In the genomic region with DNA sequence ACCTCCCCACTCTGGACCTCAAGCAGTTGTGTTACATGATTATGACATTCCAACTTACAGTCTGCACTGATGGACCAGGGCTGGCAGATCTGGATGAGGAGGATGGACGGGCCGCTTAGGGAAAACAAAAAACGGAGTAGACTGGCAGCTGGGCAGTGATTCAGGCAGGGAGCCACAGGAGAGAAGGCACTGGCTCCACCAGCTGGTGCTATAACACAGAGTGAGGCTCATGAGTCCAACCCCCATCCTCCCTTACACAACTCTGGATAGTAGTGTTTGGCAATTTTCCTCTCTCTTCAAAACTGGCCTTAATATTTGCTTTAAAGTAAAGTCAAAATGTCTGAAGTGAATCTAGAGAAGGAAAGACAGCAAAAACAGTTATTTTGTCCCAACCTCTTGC, we compare ENCODE assay signal across 13 cellular contexts. TPM values are rescaled to one million over a fixed set of nuclear protein-coding genes. Genes with fewer than 3 reads are reported as not detected.
A peak's percentile ranks its signal among the peaks of the same experiment; 100 is the strongest.
DNase-seq lines count a peak whose midpoint lies in the region; TF ChIP-seq lines count a peak whose summit lies in the region.
"Had no signal": no experiment of that assay in that cellular context is flagged by ENCODE, and none has a peak within 500 bp of the region (broad histone marks: within the 10 kb centered on the region; RNA-seq: fewer than 3 reads in every experiment).

No MANE protein-coding gene starts in this region.

- DNase-seq in SKM-1 (lab: John Stamatoyannopoulos, UW; ENCODE audit: unreplicated experiment) = peak; percentile 1
- no peak for DNase-seq in SKM-1 treated with dmso at 0.1 percent for 144 hours (lab: John Stamatoyannopoulos, UW; ENCODE audit: unreplicated experiment)
- peak; percentile 59 for DNase-seq in choroid plexus epithelial cell (ENCODE audit: low read depth)
- peak; percentile 41 for DNase-seq in testis
- DNase-seq in tibial nerve (ENCODE audit: low spot score in 2 of 2) = no peak
- no peak for DNase-seq in cortex of kidney (lab: John Stamatoyannopoulos, UW)
- DNase-seq in activated T-cell treated with anti-CD3 and anti-CD28 coated beads, Interleukin-2, amount 50 U/mL, for 48 hours = no peak
- DNase-seq: activated naive CD4-positive, alpha-beta T cell treated with anti-CD3 and anti-CD28 coated beads for 36 hours; foreskin melanocyte; RPMI8226 had no signal

- H3K27me3 ChIP-seq in liver (ENCODE audit: control insufficient read depth in 4 of 4, insufficient read depth in 4 of 4, low read length in 3 of 4) = no peaks in the 10 kb centered on the region
- H3K27me3 ChIP-seq in testis = no peaks in the 10 kb centered on the region
- no peaks in the 10 kb centered on the region for H3K27me3 ChIP-seq in tibial nerve
- H3K27me3 ChIP-seq: vagina had no signal

- no peak overlapping the region for H3K9ac ChIP-seq in liver (ENCODE audit: low read depth in 1 of 2, low read length in 2 of 2)

- H3K27ac ChIP-seq in liver (ENCODE audit: low read depth in 1 of 2, low read length in 2 of 2) (peak overlapping the region in 1 of 2 donors; percentile 31), testis (no peak overlapping the region), tibial nerve (no peak overlapping the region)
- H3K27ac ChIP-seq: neutrophil, vagina had no signal

- peak; percentile 91 to 94 for TF ChIP-seq RAD21 in liver (IDR thresholded peaks at IDR 0.05)

- H3K4me1 ChIP-seq in liver (ENCODE audit: control insufficient read depth in 4 of 4, insufficient read depth in 4 of 4, low read length in 3 of 4) (peaks cover 5 to 52% (median 45%) of the 10 kb centered on the region in 4 donors), testis (peaks cover 17% of the 10 kb centered on the region), tibial nerve (peaks cover 0 to 54% (median 17%) of the 10 kb centered on the region in 4 donors)
- H3K4me1 ChIP-seq: vagina had no signal

- 30% methylated on average over 3 of the region's 3 CpGs for WGBS in liver
- 84 to 96% methylated on average over 3 of the region's 3 CpGs for WGBS in testis, 2 donors
- 87 to 89% methylated on average over 3 of the region's 3 CpGs for whole genome bisulfite sequencing in tibial nerve, 2 donors

- TF ChIP-seq CTCF in choroid plexus epithelial cell (conservative IDR thresholded peaks at IDR 0.05; ENCODE audit: low read depth, low read length) = peak; percentile 41
- peak; percentile 65 for TF ChIP-seq CTCF in liver (IDR thresholded peaks at IDR 0.05; ENCODE audit: low read depth, low read length, missing input control)
- no peak for TF ChIP-seq CTCF in testis (IDR thresholded peaks at IDR 0.05)
- TF ChIP-seq CTCF in tibial nerve (IDR thresholded peaks at IDR 0.05) = no peak

- intact Hi-C loops in testis (cut with DNase I; ENCODE audit: low total_unique reads) = no loop called here

- H3K9me3 ChIP-seq in liver (ENCODE audit: control insufficient read depth in 4 of 4, low read length in 3 of 4) = no peaks in the 10 kb centered on the region
- H3K9me3 ChIP-seq in testis = no peaks in the 10 kb centered on the region
- H3K9me3 ChIP-seq in tibial nerve = no peaks in the 10 kb centered on the region
- H3K9me3 ChIP-seq: neutrophil, vagina had no signal

- TF ChIP-seq POLR2A in testis (IDR thresholded peaks at IDR 0.05) (no peak), tibial nerve (IDR thresholded peaks at IDR 0.05) (no peak)

- peak in 1 of 2 donors; percentile 10 for TF ChIP-seq EP300 in tibial nerve (IDR thresholded peaks at IDR 0.05)

- H3K4me3 ChIP-seq in choroid plexus epithelial cell (ENCODE audit: low read depth, low read length) (no peak overlapping the region), liver (ENCODE audit: low read depth in 1 of 3, low read length in 3 of 3) (no peak overlapping the region), testis (no peak overlapping the region), tibial nerve (no peak overlapping the region)
- H3K4me3 ChIP-seq: vagina had no signal

- H3K36me3 ChIP-seq in liver (ENCODE audit: control insufficient read depth in 4 of 4, insufficient read depth in 3 of 4, low read depth in 1 of 4, low read length in 3 of 4) (no peaks in the 10 kb centered on the region), testis (ENCODE audit: low read depth, missing control alignments) (no peaks in the 10 kb centered on the region), tibial nerve (no peaks in the 10 kb centered on the region)
- H3K36me3 ChIP-seq: neutrophil, vagina had no signal

TF ChIP-seq in liver, 16 proteins besides CTCF, POLR2A, EP300 and RAD21:
- TF ChIP-seq FOXA2 (IDR thresholded peaks at IDR 0.05) = no peak
- TF ChIP-seq, protein P1, sequence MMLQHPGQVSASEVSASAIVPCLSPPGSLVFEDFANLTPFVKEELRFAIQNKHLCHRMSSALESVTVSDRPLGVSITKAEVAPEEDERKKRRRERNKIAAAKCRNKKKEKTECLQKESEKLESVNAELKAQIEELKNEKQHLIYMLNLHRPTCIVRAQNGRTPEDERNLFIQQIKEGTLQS (IDR thresholded peaks at IDR 0.05) = no peak
- no peak for TF ChIP-seq NR2F2 (IDR thresholded peaks at IDR 0.05)
- TF ChIP-seq RXRA (IDR thresholded peaks at IDR 0.05) = peak; percentile 52 to 62
- no peak for TF ChIP-seq TAF1 (conservative IDR thresholded peaks at IDR 0.05)
- no peak for TF ChIP-seq JUND (IDR thresholded peaks at IDR 0.05)
- peak; percentile 59 to 84 for TF ChIP-seq HNF4A (conservative IDR thresholded peaks at IDR 0.05)
- TF ChIP-seq HNF4G (IDR thresholded peaks at IDR 0.05) = peak; percentile 43
- TF ChIP-seq FOXA1 (IDR thresholded peaks at IDR 0.05) = no peak
- peak; percentile 20 for TF ChIP-seq YY1 (IDR thresholded peaks at IDR 0.05)
- TF ChIP-seq, protein P2, sequence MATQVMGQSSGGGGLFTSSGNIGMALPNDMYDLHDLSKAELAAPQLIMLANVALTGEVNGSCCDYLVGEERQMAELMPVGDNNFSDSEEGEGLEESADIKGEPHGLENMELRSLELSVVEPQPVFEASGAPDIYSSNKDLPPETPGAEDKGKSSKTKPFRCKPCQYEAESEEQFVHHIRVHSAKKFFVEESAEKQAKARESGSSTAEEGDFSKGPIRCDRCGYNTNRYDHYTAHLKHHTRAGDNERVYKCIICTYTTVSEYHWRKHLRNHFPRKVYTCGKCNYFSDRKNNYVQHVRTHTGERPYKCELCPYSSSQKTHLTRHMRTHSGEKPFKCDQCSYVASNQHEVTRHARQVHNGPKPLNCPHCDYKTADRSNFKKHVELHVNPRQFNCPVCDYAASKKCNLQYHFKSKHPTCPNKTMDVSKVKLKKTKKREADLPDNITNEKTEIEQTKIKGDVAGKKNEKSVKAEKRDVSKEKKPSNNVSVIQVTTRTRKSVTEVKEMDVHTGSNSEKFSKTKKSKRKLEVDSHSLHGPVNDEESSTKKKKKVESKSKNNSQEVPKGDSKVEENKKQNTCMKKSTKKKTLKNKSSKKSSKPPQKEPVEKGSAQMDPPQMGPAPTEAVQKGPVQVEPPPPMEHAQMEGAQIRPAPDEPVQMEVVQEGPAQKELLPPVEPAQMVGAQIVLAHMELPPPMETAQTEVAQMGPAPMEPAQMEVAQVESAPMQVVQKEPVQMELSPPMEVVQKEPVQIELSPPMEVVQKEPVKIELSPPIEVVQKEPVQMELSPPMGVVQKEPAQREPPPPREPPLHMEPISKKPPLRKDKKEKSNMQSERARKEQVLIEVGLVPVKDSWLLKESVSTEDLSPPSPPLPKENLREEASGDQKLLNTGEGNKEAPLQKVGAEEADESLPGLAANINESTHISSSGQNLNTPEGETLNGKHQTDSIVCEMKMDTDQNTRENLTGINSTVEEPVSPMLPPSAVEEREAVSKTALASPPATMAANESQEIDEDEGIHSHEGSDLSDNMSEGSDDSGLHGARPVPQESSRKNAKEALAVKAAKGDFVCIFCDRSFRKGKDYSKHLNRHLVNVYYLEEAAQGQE (IDR thresholded peaks at IDR 0.05) = peak; percentile 44
- TF ChIP-seq, protein P3, sequence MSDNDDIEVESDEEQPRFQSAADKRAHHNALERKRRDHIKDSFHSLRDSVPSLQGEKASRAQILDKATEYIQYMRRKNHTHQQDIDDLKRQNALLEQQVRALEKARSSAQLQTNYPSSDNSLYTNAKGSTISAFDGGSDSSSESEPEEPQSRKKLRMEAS (IDR thresholded peaks at IDR 0.05) = no peak
- TF ChIP-seq, protein P4, sequence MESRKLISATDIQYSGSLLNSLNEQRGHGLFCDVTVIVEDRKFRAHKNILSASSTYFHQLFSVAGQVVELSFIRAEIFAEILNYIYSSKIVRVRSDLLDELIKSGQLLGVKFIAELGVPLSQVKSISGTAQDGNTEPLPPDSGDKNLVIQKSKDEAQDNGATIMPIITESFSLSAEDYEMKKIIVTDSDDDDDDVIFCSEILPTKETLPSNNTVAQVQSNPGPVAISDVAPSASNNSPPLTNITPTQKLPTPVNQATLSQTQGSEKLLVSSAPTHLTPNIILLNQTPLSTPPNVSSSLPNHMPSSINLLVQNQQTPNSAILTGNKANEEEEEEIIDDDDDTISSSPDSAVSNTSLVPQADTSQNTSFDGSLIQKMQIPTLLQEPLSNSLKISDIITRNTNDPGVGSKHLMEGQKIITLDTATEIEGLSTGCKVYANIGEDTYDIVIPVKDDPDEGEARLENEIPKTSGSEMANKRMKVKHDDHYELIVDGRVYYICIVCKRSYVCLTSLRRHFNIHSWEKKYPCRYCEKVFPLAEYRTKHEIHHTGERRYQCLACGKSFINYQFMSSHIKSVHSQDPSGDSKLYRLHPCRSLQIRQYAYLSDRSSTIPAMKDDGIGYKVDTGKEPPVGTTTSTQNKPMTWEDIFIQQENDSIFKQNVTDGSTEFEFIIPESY (IDR thresholded peaks at IDR 0.05) = no peak
- TF ChIP-seq GABPA (IDR thresholded peaks at IDR 0.05 in 1 of 2, conservative IDR thresholded peaks at IDR 0.05 in 1 of 2) = no peak
- peak; percentile 66 for TF ChIP-seq SP1 (IDR thresholded peaks at IDR 0.05)
- no peak for TF ChIP-seq EGR1 (IDR thresholded peaks at IDR 0.05; ENCODE audit: low read depth in 2 of 2)

RNA-seq across cellular contexts. Expression of a gene that starts 9.7 kb away (rescaled TPM):
- total RNA-seq in liver (10 to 100 TPM in 1 of 2 donors, 1 to 10 TPM in 1; 5.6 to 15.1 TPM), testis (10 to 100 TPM; 18.3 to 27.7 TPM), tibial nerve (10 to 100 TPM; 15.1 to 24.9 (median 21.6) TPM)
- polyA plus RNA-seq in liver (1 to 10 TPM; 2.7 to 2.8 TPM), testis (ENCODE audit: insufficient read depth, low read depth, low replicate concordance) (14.3 TPM)

Comparison
In these comparisons a context has a peak if more than half of its experiments do, and no peak if none do; other contexts are left out.
1. DNase-seq: peak in SKM-1 (single experiment), choroid plexus epithelial cell (single experiment) and testis (single experiment); none in SKM-1 treated with dmso at 0.1 percent for 144 hours (single experiment), tibial nerve (0 of 2), cortex of kidney (single experiment) and activated T-cell treated with anti-CD3 and anti-CD28 coated beads, Interleukin-2, amount 50 U/mL, for 48 hours (0 of 2).
2. CTCF ChIP-seq: peak in choroid plexus epithelial cell (single experiment) and liver (single experiment); none in testis (0 of 3) and tibial nerve (0 of 5).